Comparison of ENCODE assay signal across 1 cellular context in the genomic region with DNA sequence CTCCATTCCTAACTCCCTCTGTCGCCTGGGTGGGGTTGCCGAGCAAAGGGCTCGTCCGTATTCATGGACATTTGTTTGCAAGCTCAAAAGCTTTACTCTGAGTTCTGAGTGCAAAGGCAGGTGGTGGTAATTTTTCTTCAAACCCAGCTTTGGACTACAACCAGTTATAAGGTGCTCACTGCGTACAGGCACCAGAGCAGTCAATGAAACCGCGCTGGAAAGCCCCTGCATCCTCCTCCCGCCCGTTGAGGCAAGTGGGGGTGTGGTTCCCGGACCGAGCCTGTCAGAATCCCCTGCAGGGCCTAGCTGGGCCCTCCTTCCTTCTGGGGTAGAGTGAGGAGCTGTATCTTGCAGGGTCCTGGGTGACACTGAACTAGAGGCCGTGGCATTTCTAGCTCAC.
TF ChIP-seq lines count a peak whose summit lies in the region.

No MANE protein-coding gene starts in this region.

TF ChIP-seq in GM12878, 131 proteins besides CTCF, POLR2A, EP300 and RAD21 (continued from another document):
- TF ChIP-seq, protein P1, sequence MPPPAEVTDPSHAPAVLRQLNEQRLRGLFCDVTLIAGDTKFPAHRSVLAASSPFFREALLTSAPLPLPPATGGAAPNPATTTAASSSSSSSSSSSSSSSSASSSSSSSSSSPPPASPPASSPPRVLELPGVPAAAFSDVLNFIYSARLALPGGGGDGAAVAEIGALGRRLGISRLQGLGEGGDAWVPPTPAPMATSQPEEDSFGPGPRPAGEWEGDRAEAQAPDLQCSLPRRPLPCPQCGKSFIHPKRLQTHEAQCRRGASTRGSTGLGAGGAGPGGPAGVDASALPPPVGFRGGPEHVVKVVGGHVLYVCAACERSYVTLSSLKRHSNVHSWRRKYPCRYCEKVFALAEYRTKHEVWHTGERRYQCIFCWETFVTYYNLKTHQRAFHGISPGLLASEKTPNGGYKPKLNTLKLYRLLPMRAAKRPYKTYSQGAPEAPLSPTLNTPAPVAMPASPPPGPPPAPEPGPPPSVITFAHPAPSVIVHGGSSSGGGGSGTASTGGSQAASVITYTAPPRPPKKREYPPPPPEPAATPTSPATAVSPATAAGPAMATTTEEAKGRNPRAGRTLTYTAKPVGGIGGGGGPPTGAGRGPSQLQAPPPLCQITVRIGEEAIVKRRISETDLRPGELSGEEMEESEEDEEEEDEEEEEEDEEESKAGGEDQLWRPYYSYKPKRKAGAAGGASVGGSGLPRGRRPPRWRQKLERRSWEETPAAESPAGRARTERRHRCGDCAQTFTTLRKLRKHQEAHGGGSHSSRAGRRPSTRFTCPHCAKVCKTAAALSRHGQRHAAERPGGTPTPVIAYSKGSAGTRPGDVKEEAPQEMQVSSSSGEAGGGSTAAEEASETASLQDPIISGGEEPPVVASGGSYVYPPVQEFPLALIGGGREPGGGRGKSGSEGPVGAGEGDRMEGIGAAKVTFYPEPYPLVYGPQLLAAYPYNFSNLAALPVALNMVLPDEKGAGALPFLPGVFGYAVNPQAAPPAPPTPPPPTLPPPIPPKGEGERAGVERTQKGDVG (CRISPR knock-in tag; IDR thresholded peaks at IDR 0.05): no peak
- TF ChIP-seq RBBP5 (conservative IDR thresholded peaks at IDR 0.05) (no peak), YY1 (IDR thresholded peaks at IDR 0.05; ENCODE audit: low read depth, low read length) (no peak), MTA2 (IDR thresholded peaks at IDR 0.05; ENCODE audit: low read depth) (peak; percentile 25; the same call in 1 of the 2 replicates), SREBF2 (IDR thresholded peaks at IDR 0.05; ENCODE audit: low read length) (no peak), PAX8 (IDR thresholded peaks at IDR 0.05) (no peak), MEF2A (IDR thresholded peaks at IDR 0.05; ENCODE audit: insufficient read depth, low read depth, low read length) (no peak), DPF2 (IDR thresholded peaks at IDR 0.05) (peak; percentile 14; the same call in 1 of the 2 replicates), ASH2L (IDR thresholded peaks at IDR 0.05; ENCODE audit: borderline replicate concordance, low read depth) (no peak), SMAD1 (IDR thresholded peaks at IDR 0.05; ENCODE audit: low read depth, partially characterized antibody) (no peak), STAT1 (conservative IDR thresholded peaks at IDR 0.05) (no peak), STAT3 (IDR thresholded peaks at IDR 0.05; ENCODE audit: low read depth, low read length) (no peak), NR2C2 (IDR thresholded peaks at IDR 0.05; ENCODE audit: borderline replicate concordance, control insufficient read depth, insufficient read length, low read depth) (no peak), SUPT20H (IDR thresholded peaks at IDR 0.05; ENCODE audit: borderline replicate concordance, control insufficient read depth, low read depth, low read length) (no peak), CBFB (IDR thresholded peaks at IDR 0.05; ENCODE audit: low read depth) (0 out of 2 replicates have a peak, but pooled peaks have one; percentile 61), CREB1 (IDR thresholded peaks at IDR 0.05; ENCODE audit: low read depth) (0 out of 2 replicates have a peak, but pooled peaks have one; percentile 4), EGR1 (IDR thresholded peaks at IDR 0.05; ENCODE audit: borderline replicate concordance in 1 of 2, low read depth in 2 of 2, low read length in 2 of 2) (no peak), MXI1 (IDR thresholded peaks at IDR 0.05; ENCODE audit: low read depth, low read length) (no peak), ZNF622 (IDR thresholded peaks at IDR 0.05) (no peak), BHLHE40 (IDR thresholded peaks at IDR 0.05; ENCODE audit: borderline replicate concordance in 1 of 2, low read depth in 2 of 2, low read length in 1 of 2) (peak in 1 of 2 experiments; percentile 3; a peak in 1 of 4 replicates), POU2F2 (IDR thresholded peaks at IDR 0.05; ENCODE audit: borderline replicate concordance, low read depth, low read length) (no peak; the same call in 2 of the 3 replicates), RUNX3 (IDR thresholded peaks at IDR 0.05; ENCODE audit: low read length) (peak; percentile 79), BACH1 (IDR thresholded peaks at IDR 0.05; ENCODE audit: borderline replicate concordance) (no peak), TCF12 (IDR thresholded peaks at IDR 0.05; ENCODE audit: low read depth, low read length) (peak; percentile 59; the same call in 1 of the 2 replicates), MTA3 (IDR thresholded peaks at IDR 0.05; ENCODE audit: borderline replicate concordance, low read length) (no peak), CBX3 (IDR thresholded peaks at IDR 0.05; ENCODE audit: borderline replicate concordance, low read depth) (no peak), POLR2AphosphoS5 (IDR thresholded peaks at IDR 0.05; ENCODE audit: low read length) (peak; percentile 31), IRF4 (IDR thresholded peaks at IDR 0.05; ENCODE audit: low read depth, low read length) (0 out of 2 replicates have a peak, but pooled peaks have one; percentile 15), SIX5 (IDR thresholded peaks at IDR 0.05; ENCODE audit: low read depth, low read length, severe bottlenecking) (no peak), TCF7 (IDR thresholded peaks at IDR 0.05; ENCODE audit: borderline replicate concordance) (no peak), SIN3A (IDR thresholded peaks at IDR 0.05; ENCODE audit: low read depth, low read length) (peak; percentile 70; the same call in 1 of the 2 replicates), CHD4 (IDR thresholded peaks at IDR 0.05) (no peak), TAF1 (IDR thresholded peaks at IDR 0.05; ENCODE audit: borderline replicate concordance, low read depth, low read length) (peak; percentile 64; the same call in 1 of the 2 replicates), HDAC6 (IDR thresholded peaks at IDR 0.05; ENCODE audit: unreplicated experiment) (no peak)
- TF ChIP-seq, protein P2, sequence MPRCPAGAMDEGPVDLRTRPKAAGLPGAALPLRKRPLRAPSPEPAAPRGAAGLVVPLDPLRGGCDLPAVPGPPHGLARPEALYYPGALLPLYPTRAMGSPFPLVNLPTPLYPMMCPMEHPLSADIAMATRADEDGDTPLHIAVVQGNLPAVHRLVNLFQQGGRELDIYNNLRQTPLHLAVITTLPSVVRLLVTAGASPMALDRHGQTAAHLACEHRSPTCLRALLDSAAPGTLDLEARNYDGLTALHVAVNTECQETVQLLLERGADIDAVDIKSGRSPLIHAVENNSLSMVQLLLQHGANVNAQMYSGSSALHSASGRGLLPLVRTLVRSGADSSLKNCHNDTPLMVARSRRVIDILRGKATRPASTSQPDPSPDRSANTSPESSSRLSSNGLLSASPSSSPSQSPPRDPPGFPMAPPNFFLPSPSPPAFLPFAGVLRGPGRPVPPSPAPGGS (IDR thresholded peaks at IDR 0.05; ENCODE audit: borderline replicate concordance, insufficient read depth, low read depth, low read length, poor library complexity, severe bottlenecking): no peak
- TF ChIP-seq, protein P3, sequence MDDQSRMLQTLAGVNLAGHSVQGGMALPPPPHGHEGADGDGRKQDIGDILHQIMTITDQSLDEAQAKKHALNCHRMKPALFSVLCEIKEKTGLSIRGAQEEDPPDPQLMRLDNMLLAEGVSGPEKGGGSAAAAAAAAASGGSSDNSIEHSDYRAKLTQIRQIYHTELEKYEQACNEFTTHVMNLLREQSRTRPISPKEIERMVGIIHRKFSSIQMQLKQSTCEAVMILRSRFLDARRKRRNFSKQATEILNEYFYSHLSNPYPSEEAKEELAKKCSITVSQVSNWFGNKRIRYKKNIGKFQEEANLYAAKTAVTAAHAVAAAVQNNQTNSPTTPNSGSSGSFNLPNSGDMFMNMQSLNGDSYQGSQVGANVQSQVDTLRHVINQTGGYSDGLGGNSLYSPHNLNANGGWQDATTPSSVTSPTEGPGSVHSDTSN (IDR thresholded peaks at IDR 0.05; ENCODE audit: insufficient replicate concordance, low read depth, low read length): no peak
- TF ChIP-seq, protein P4, sequence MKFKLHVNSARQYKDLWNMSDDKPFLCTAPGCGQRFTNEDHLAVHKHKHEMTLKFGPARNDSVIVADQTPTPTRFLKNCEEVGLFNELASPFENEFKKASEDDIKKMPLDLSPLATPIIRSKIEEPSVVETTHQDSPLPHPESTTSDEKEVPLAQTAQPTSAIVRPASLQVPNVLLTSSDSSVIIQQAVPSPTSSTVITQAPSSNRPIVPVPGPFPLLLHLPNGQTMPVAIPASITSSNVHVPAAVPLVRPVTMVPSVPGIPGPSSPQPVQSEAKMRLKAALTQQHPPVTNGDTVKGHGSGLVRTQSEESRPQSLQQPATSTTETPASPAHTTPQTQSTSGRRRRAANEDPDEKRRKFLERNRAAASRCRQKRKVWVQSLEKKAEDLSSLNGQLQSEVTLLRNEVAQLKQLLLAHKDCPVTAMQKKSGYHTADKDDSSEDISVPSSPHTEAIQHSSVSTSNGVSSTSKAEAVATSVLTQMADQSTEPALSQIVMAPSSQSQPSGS (IDR thresholded peaks at IDR 0.05; ENCODE audit: low read length): no peak
- TF ChIP-seq, protein P5, sequence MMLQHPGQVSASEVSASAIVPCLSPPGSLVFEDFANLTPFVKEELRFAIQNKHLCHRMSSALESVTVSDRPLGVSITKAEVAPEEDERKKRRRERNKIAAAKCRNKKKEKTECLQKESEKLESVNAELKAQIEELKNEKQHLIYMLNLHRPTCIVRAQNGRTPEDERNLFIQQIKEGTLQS (IDR thresholded peaks at IDR 0.05; ENCODE audit: borderline replicate concordance, extremely low read depth, low read depth, low read length): no peak
- TF ChIP-seq, protein P6, sequence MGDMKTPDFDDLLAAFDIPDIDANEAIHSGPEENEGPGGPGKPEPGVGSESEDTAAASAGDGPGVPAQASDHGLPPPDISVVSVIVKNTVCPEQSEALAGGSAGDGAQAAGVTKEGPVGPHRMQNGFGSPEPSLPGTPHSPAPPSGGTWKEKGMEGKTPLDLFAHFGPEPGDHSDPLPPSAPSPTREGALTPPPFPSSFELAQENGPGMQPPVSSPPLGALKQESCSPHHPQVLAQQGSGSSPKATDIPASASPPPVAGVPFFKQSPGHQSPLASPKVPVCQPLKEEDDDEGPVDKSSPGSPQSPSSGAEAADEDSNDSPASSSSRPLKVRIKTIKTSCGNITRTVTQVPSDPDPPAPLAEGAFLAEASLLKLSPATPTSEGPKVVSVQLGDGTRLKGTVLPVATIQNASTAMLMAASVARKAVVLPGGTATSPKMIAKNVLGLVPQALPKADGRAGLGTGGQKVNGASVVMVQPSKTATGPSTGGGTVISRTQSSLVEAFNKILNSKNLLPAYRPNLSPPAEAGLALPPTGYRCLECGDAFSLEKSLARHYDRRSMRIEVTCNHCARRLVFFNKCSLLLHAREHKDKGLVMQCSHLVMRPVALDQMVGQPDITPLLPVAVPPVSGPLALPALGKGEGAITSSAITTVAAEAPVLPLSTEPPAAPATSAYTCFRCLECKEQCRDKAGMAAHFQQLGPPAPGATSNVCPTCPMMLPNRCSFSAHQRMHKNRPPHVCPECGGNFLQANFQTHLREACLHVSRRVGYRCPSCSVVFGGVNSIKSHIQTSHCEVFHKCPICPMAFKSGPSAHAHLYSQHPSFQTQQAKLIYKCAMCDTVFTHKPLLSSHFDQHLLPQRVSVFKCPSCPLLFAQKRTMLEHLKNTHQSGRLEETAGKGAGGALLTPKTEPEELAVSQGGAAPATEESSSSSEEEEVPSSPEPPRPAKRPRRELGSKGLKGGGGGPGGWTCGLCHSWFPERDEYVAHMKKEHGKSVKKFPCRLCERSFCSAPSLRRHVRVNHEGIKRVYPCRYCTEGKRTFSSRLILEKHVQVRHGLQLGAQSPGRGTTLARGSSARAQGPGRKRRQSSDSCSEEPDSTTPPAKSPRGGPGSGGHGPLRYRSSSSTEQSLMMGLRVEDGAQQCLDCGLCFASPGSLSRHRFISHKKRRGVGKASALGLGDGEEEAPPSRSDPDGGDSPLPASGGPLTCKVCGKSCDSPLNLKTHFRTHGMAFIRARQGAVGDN (IDR thresholded peaks at IDR 0.05): peak; percentile 42; the same call in 1 of the 2 replicates
- TF ChIP-seq, protein P7, sequence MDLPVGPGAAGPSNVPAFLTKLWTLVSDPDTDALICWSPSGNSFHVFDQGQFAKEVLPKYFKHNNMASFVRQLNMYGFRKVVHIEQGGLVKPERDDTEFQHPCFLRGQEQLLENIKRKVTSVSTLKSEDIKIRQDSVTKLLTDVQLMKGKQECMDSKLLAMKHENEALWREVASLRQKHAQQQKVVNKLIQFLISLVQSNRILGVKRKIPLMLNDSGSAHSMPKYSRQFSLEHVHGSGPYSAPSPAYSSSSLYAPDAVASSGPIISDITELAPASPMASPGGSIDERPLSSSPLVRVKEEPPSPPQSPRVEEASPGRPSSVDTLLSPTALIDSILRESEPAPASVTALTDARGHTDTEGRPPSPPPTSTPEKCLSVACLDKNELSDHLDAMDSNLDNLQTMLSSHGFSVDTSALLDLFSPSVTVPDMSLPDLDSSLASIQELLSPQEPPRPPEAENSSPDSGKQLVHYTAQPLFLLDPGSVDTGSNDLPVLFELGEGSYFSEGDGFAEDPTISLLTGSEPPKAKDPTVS (IDR thresholded peaks at IDR 0.05; ENCODE audit: low read depth, low read length): no peak
- TF ChIP-seq, protein P8, sequence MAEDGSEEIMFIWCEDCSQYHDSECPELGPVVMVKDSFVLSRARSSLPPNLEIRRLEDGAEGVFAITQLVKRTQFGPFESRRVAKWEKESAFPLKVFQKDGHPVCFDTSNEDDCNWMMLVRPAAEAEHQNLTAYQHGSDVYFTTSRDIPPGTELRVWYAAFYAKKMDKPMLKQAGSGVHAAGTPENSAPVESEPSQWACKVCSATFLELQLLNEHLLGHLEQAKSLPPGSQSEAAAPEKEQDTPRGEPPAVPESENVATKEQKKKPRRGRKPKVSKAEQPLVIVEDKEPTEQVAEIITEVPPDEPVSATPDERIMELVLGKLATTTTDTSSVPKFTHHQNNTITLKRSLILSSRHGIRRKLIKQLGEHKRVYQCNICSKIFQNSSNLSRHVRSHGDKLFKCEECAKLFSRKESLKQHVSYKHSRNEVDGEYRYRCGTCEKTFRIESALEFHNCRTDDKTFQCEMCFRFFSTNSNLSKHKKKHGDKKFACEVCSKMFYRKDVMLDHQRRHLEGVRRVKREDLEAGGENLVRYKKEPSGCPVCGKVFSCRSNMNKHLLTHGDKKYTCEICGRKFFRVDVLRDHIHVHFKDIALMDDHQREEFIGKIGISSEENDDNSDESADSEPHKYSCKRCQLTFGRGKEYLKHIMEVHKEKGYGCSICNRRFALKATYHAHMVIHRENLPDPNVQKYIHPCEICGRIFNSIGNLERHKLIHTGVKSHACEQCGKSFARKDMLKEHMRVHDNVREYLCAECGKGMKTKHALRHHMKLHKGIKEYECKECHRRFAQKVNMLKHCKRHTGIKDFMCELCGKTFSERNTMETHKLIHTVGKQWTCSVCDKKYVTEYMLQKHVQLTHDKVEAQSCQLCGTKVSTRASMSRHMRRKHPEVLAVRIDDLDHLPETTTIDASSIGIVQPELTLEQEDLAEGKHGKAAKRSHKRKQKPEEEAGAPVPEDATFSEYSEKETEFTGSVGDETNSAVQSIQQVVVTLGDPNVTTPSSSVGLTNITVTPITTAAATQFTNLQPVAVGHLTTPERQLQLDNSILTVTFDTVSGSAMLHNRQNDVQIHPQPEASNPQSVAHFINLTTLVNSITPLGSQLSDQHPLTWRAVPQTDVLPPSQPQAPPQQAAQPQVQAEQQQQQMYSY (CRISPR knock-in tag; IDR thresholded peaks at IDR 0.05): no peak
- TF ChIP-seq, protein P9, sequence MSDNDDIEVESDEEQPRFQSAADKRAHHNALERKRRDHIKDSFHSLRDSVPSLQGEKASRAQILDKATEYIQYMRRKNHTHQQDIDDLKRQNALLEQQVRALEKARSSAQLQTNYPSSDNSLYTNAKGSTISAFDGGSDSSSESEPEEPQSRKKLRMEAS (IDR thresholded peaks at IDR 0.05; ENCODE audit: low read depth, low read length): no peak
